In the genomic region with DNA sequence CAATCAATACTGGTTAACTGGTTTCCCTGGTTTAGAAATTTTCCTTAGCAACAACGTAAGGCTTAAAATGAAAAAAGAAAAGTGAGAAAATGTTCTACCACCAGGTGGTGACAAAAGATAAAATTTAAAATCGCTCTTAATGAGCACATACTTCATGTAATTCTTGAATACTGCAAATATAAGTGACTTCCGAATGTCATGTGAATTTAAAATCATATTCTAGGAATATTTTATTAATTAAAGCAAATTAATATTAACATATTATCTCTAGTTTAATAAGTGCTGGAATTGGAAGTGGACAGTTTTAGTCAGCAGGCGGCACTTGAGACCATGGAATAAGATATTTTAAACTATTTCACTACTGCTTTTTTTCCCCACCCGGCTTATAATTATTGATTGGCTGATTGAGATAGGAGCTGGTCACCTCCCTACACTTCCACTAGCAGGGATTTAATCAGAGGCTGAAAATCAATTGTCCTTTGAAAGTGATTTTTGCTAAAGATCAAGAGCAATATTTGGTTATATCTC, we compare ENCODE assay signal across 8 cellular contexts. TPM values are rescaled to one million over a fixed set of nuclear protein-coding genes. Genes with fewer than 3 reads are reported as not detected.
DNase-seq lines count a peak whose midpoint lies in the region; ATAC-seq and TF ChIP-seq lines count a peak whose summit lies in the region.

No MANE protein-coding gene starts in this region.

- TF ChIP-seq POLR2A in heart left ventricle (IDR thresholded peaks at IDR 0.05), result no peak

- H3K9me3 ChIP-seq in heart left ventricle, result no peaks in the 10 kb centered on the region

- WGBS in heart left ventricle, 4 donors, result 16 to 19% (median 17%) methylated on average over 5 of the region's 5 CpGs

- no peaks in the 10 kb centered on the region for H3K36me3 ChIP-seq in heart left ventricle

- peaks cover 0 to 19% (median 5%) of the 10 kb centered on the region in 12 donors for H3K4me1 ChIP-seq in heart left ventricle

- peaks cover 0 to 14% (median 0%) of the 10 kb centered on the region in 9 donors for H3K27me3 ChIP-seq in heart left ventricle

- TF ChIP-seq CTCF in heart left ventricle (IDR thresholded peaks at IDR 0.05), result peak; percentile 44 to 86 (median 72)
- peak; percentile 92 for TF ChIP-seq CTCF in neural crest cell (conservative IDR thresholded peaks at IDR 0.05)

- DNase-seq in heart left ventricle (no peak), left cardiac atrium (no peak), NCI-H446 treated with DMSO at 0.1 percent for 48 hours (lab: John Stamatoyannopoulos, UW) (peak; percentile 53), cerebellar cortex (ENCODE audit: low spot score) (peak; percentile 81), neural crest cell (ENCODE audit: low read depth, low spot score) (no peak), head of caudate nucleus (no peak)
- no peak for DNase-seq in activated T-cell treated with anti-CD3 and anti-CD28 coated beads, Interleukin-2, amount 50 U/mL, for 4 hours
- DNase-seq in activated T-cell treated with anti-CD3 and anti-CD28 coated beads, Interleukin-2, amount 50 U/mL, for 1 hour, result no peak

- H3K27ac Mint-ChIP-seq in neural crest cell (ENCODE audit: unreplicated experiment), result no peak overlapping the region

- H3K36me3 Mint-ChIP-seq in neural crest cell (ENCODE audit: low read depth), result no peaks in the 10 kb centered on the region
- H3K36me3 Mint-ChIP-seq in activated T-cell treated with anti-CD3 and anti-CD28 coated beads, Interleukin-2, amount 50 U/mL, for 4 hours (ENCODE audit: insufficient read depth), result no peaks in the 10 kb centered on the region

- H3K27ac ChIP-seq in heart left ventricle, result no peak overlapping the region

- intact Hi-C loops in heart left ventricle (cut with DNase I) (loop anchor here (1.0 to 10.0 kb wide), 13 partner anchors 625 to 1895 kb away; no protein-coding TSS in a partner anchor), left cardiac atrium (cut with DNase I) (loop anchor here (1.0 to 10.0 kb wide), 6 partner anchors 712 to 1487 kb away; no protein-coding TSS in a partner anchor), head of caudate nucleus (cut with DNase I) (loop anchor here (5.0 kb wide), 3 partner anchors 717 to 1202 kb away; no protein-coding TSS in a partner anchor)

- H3K4me3 Mint-ChIP-seq in neural crest cell, result peak overlapping the region; percentile 72
- no peak overlapping the region for H3K4me3 Mint-ChIP-seq in activated T-cell treated with anti-CD3 and anti-CD28 coated beads, Interleukin-2, amount 50 U/mL, for 4 hours

- peaks cover 48% of the 10 kb centered on the region for H3K4me1 Mint-ChIP-seq in neural crest cell
- H3K4me1 Mint-ChIP-seq in activated T-cell treated with anti-CD3 and anti-CD28 coated beads, Interleukin-2, amount 50 U/mL, for 4 hours (ENCODE audit: low read depth), result peaks cover 19% of the 10 kb centered on the region

- peak overlapping the region in 6 of 12 donors; percentile 3 to 40 (median 8) for H3K4me3 ChIP-seq in heart left ventricle

- H3K27me3 Mint-ChIP-seq in neural crest cell (ENCODE audit: low read depth), result peaks cover 3% of the 10 kb centered on the region
- peaks cover 41% of the 10 kb centered on the region for H3K27me3 Mint-ChIP-seq in activated T-cell treated with anti-CD3 and anti-CD28 coated beads, Interleukin-2, amount 50 U/mL, for 4 hours (ENCODE audit: low read depth)

- ATAC-seq in heart left ventricle (no peak), left cardiac atrium (no peak)
- ATAC-seq in activated T-cell treated with anti-CD3 and anti-CD28 coated beads, Interleukin-2, amount 50 U/mL, for 4 hours, result no peak

- no peaks in the 10 kb centered on the region for H3K9me3 Mint-ChIP-seq in neural crest cell
- H3K9me3 Mint-ChIP-seq in activated T-cell treated with anti-CD3 and anti-CD28 coated beads, Interleukin-2, amount 50 U/mL, for 4 hours, result no peaks in the 10 kb centered on the region

RNA-seq across cellular contexts. Expression of a gene that starts 5.0 kb away (rescaled TPM):
- total RNA-seq in heart left ventricle (10 to 100 TPM; 27.5 to 87.8 (median 61.6) TPM), left cardiac atrium (100 to 1,000 TPM; 139 to 143 TPM), neural crest cell (31.9 and 35.9 TPM in 2 replicates)
- polyA plus RNA-seq in heart left ventricle, result 10 to 100 TPM; 14.8 to 29.9 TPM
- total RNA-seq in activated T-cell treated with anti-CD3 and anti-CD28 coated beads, Interleukin-2, amount 50 U/mL, for 4 hours, result 1 to 10 TPM in 2 of 3 donors, under 1 TPM in 1; 0.38 to 1.1 (median 1.0) TPM

Comparison
In these comparisons a context has a peak if more than half of its experiments do, and no peak if none do; other contexts are left out.
1. DNase-seq: peak in NCI-H446 treated with DMSO at 0.1 percent for 48 hours (single experiment) and cerebellar cortex (single experiment); none in heart left ventricle (0 of 5), left cardiac atrium (single experiment), neural crest cell (single experiment), activated T-cell treated with anti-CD3 and anti-CD28 coated beads, Interleukin-2, amount 50 U/mL, for 4 hours (single experiment), head of caudate nucleus (0 of 42) and activated T-cell treated with anti-CD3 and anti-CD28 coated beads, Interleukin-2, amount 50 U/mL, for 1 hour (single experiment).
2. RNA of a gene that starts 5.0 kb away (total RNA-seq): 139 to 143 TPM in left cardiac atrium, 27.5 to 87.8 TPM in heart left ventricle and 31.9 to 35.9 TPM in neural crest cell; 0.38 to 1.1 TPM in activated T-cell treated with anti-CD3 and anti-CD28 coated beads, Interleukin-2, amount 50 U/mL, for 4 hours; every median in the first group is over 10 times any median in the second.